In the genomic region with DNA sequence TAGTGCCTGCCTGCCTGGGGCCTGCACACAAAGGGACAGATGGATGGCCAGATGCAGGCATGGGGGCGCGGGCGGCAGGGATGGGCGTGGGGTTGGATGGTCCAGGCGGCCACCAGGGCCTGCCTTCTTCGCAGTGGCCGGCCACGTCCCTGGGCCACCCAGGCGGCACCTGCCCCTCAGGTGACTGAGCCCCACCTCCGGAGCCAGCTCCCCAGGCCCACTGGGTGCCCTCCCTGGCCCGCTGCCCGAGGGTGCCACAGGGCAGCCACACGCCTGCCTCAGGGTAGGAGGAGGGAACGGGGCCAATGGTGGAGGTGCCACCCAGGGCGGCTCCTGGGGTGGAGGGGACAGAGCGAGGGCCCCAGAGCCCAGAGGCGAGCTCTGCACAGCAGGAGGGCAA, we compare ENCODE assay signal across 25 cellular contexts. TPM values are rescaled to one million over a fixed set of nuclear protein-coding genes. Genes with fewer than 3 reads are reported as not detected.
A peak's percentile ranks its signal among the peaks of the same experiment; 100 is the strongest.
DNase-seq lines count a peak whose midpoint lies in the region; ATAC-seq, FAIRE-seq and TF ChIP-seq lines count a peak whose summit lies in the region.
"Had no signal": no experiment of that assay in that cellular context is flagged by ENCODE, and none has a peak within 500 bp of the region (broad histone marks: within the 10 kb centered on the region; RNA-seq: fewer than 3 reads in every experiment).

No MANE protein-coding gene starts in this region.

- H3K4me3 ChIP-seq in right cardiac atrium (ENCODE audit: low read length) (no peak overlapping the region), HEK293 (ENCODE audit: low read depth, low read length) (no peak overlapping the region), endodermal cell (ENCODE audit: low read length) (no peak overlapping the region), osteoblast (ENCODE audit: insufficient read depth, low read length) (no peak overlapping the region)
- H3K4me3 ChIP-seq: GM23338 had no signal

- H3K4me1 Mint-ChIP-seq in endodermal cell = no peaks in the 10 kb centered on the region
- no peaks in the 10 kb centered on the region for H3K4me1 Mint-ChIP-seq in stimulated activated memory B cell treated with anti-CD40 and anti-IgM and Interleukin-4, amounts not matched to agents 10 μg/mL and 1 μg/mL and 100 μg/mL, for 72 hours
- H3K4me1 Mint-ChIP-seq: CD4-positive, CD25-positive, alpha-beta regulatory T cell; CD8-positive, alpha-beta memory T cell had no signal

- H3K4me1 ChIP-seq in right cardiac atrium (ENCODE audit: control insufficient read depth, insufficient read depth, low read length) (no peaks in the 10 kb centered on the region), HEK293 (ENCODE audit: control insufficient read depth, insufficient read depth, low read length) (0 out of 2 replicates have a peak, but pooled peaks cover 2% of the 10 kb centered on the region), endodermal cell (ENCODE audit: control insufficient read depth, insufficient read depth, low read length) (no peaks in the 10 kb centered on the region), osteoblast (ENCODE audit: insufficient read depth, low read length) (no peaks in the 10 kb centered on the region)

- no peak overlapping the region for H3K4me3 Mint-ChIP-seq in endodermal cell
- H3K4me3 Mint-ChIP-seq in stimulated activated memory B cell treated with anti-CD40 and anti-IgM and Interleukin-4, amounts not matched to agents 10 μg/mL and 1 μg/mL and 100 μg/mL, for 72 hours = no peak overlapping the region
- H3K4me3 Mint-ChIP-seq: CD4-positive, CD25-positive, alpha-beta regulatory T cell; CD8-positive, alpha-beta memory T cell; GM23338 had no signal

- POLR2A ChIA-PET in HEK293 (lab: Yijun Ruan, JAX) = no interaction called here

- ATAC-seq in right cardiac atrium (no peak), Right ventricle myocardium superior (ENCODE audit: poor library complexity) (no peak)
- ATAC-seq in stimulated activated memory B cell treated with anti-CD40 and anti-IgM and Interleukin-4, amounts not matched to agents 10 μg/mL and 1 μg/mL and 100 μg/mL, for 72 hours = peak; percentile 4
- ATAC-seq: HCT116 had no signal

- no peak overlapping the region for H3K27ac Mint-ChIP-seq in endodermal cell
- no peak overlapping the region for H3K27ac Mint-ChIP-seq in stimulated activated memory B cell treated with anti-CD40 and anti-IgM and Interleukin-4, amounts not matched to agents 10 μg/mL and 1 μg/mL and 100 μg/mL, for 72 hours
- H3K27ac Mint-ChIP-seq: CD4-positive, CD25-positive, alpha-beta regulatory T cell; CD8-positive, alpha-beta memory T cell; GM23338 had no signal

- FAIRE-seq in RCC 7860 (lab: Jason Lieb, UNC) = no peak
- FAIRE-seq: G401.6, GM12891, GM19239, H54, HTR-8/SVneo had no signal

- no peak overlapping the region for H3K27ac ChIP-seq in right cardiac atrium (ENCODE audit: low read length)
- H3K27ac ChIP-seq in HEK293 (ENCODE audit: extremely low read depth, low read depth, low read length) = no peak overlapping the region
- H3K27ac ChIP-seq in endodermal cell (ENCODE audit: low read depth, low read length) = peak overlapping the region; percentile 66
- H3K27ac ChIP-seq in osteoblast (ENCODE audit: low read depth, low read length) = no peak overlapping the region

- no peak overlapping the region for H2AFZ ChIP-seq in osteoblast (ENCODE audit: low read length)
- H2AFZ ChIP-seq: GM23338 had no signal

- no peak overlapping the region for H3K4me2 ChIP-seq in osteoblast (ENCODE audit: insufficient read depth, low read length)
- H3K4me2 ChIP-seq: GM23338 had no signal

- H3K36me3 ChIP-seq in HEK293 (ENCODE audit: control insufficient read depth in 2 of 2, insufficient read depth in 1 of 2, low read length in 2 of 2) = no peaks in the 10 kb centered on the region
- no peaks in the 10 kb centered on the region for H3K36me3 ChIP-seq in endodermal cell (ENCODE audit: control insufficient read depth, insufficient read depth, low read length)
- no peaks in the 10 kb centered on the region for H3K36me3 ChIP-seq in osteoblast (ENCODE audit: insufficient read depth, low read length)

- DNase-seq in right cardiac atrium (peak; percentile 12 to 39 (median 37)), Right ventricle myocardium superior (no peak), endodermal cell (no peak), RCC 7860 (ENCODE audit: low spot score) (no peak), SHP77 (lab: John Stamatoyannopoulos, UW) (no peak), osteoblast (ENCODE audit: insufficient read length, low spot score, missing footprints) (no peak)
- DNase-seq: 8988T; C1 segment of cervical spinal cord; CD4-positive, CD25-positive, alpha-beta regulatory T cell; CD8-positive, alpha-beta memory T cell; COR-L47; DMS 273 treated with DMSO at 0.1 percent for 48 hours; DND-41; EL; IMR-90 had no signal

- no peaks in the 10 kb centered on the region for H3K9me3 Mint-ChIP-seq in endodermal cell
- no peaks in the 10 kb centered on the region for H3K9me3 Mint-ChIP-seq in stimulated activated memory B cell treated with anti-CD40 and anti-IgM and Interleukin-4, amounts not matched to agents 10 μg/mL and 1 μg/mL and 100 μg/mL, for 72 hours
- H3K9me3 Mint-ChIP-seq: GM23338 had no signal

- intact Hi-C loops in right cardiac atrium (cut with DNase I) (no loop called here), Right ventricle myocardium superior (cut with DNase I) (no loop called here)

- H4K20me1 ChIP-seq in osteoblast (ENCODE audit: insufficient read depth, low read length) = no peaks in the 10 kb centered on the region

- H3K36me3 Mint-ChIP-seq in endodermal cell (ENCODE audit: low read depth) = no peaks in the 10 kb centered on the region
- H3K36me3 Mint-ChIP-seq in stimulated activated memory B cell treated with anti-CD40 and anti-IgM and Interleukin-4, amounts not matched to agents 10 μg/mL and 1 μg/mL and 100 μg/mL, for 72 hours = no peaks in the 10 kb centered on the region
- H3K36me3 Mint-ChIP-seq: CD4-positive, CD25-positive, alpha-beta regulatory T cell; CD8-positive, alpha-beta memory T cell had no signal

- H3K27me3 Mint-ChIP-seq in endodermal cell (ENCODE audit: insufficient read depth) = peaks cover 5% of the 10 kb centered on the region
- peaks cover 74% of the 10 kb centered on the region for H3K27me3 Mint-ChIP-seq in stimulated activated memory B cell treated with anti-CD40 and anti-IgM and Interleukin-4, amounts not matched to agents 10 μg/mL and 1 μg/mL and 100 μg/mL, for 72 hours

- H3K27me3 ChIP-seq in right cardiac atrium (ENCODE audit: control insufficient read depth, insufficient read depth) = no peaks in the 10 kb centered on the region
- peaks cover 5% of the 10 kb centered on the region for H3K27me3 ChIP-seq in endodermal cell (ENCODE audit: control insufficient read depth, insufficient read depth, low read length, poor library complexity, severe bottlenecking)
- H3K27me3 ChIP-seq in osteoblast (ENCODE audit: insufficient read depth, low read length) = peaks cover 16% of the 10 kb centered on the region

- TF ChIP-seq CTCF in HEK293 (tag by site-specific recombination; IDR thresholded peaks at IDR 0.05) (no peak), endodermal cell (conservative IDR thresholded peaks at IDR 0.05) (no peak), osteoblast (IDR thresholded peaks at IDR 0.05; ENCODE audit: extremely low read depth, low read depth, low read length) (no peak)

- no peak overlapping the region for H3K9ac ChIP-seq in endodermal cell (ENCODE audit: extremely low read depth, low read length, poor library complexity, severe bottlenecking)

- CTCF ChIA-PET in HEK293 (lab: Yijun Ruan, JAX) = interaction anchor here (1.8 kb wide), 1 partner anchor 48 kb away, joined by 5 read pairs; no protein-coding TSS in a partner anchor

- no peaks in the 10 kb centered on the region for H3K9me3 ChIP-seq in right cardiac atrium (ENCODE audit: control insufficient read depth, low read length)
- no peaks in the 10 kb centered on the region for H3K9me3 ChIP-seq in HEK293 (ENCODE audit: control insufficient read depth, insufficient read depth, low read depth, low read length)
- no peaks in the 10 kb centered on the region for H3K9me3 ChIP-seq in endodermal cell (ENCODE audit: control insufficient read depth, low read length)
- no peaks in the 10 kb centered on the region for H3K9me3 ChIP-seq in osteoblast (ENCODE audit: low read depth, low read length)

- 81% methylated on average over 17 of the region's 17 CpGs for WGBS in right cardiac atrium
- WGBS in endodermal cell (ENCODE audit: insufficient coverage in 1 of 2, insufficient read length in 1 of 2), 2 experiments = 90 to 93% methylated on average over 8 to 17 of the region's 17 CpGs

- H3K79me2 ChIP-seq in osteoblast (ENCODE audit: insufficient read depth, low read length) = no peaks in the 10 kb centered on the region

TF ChIP-seq in HEK293, 187 proteins besides CTCF, POLR2A, EP300 and RAD21:
- TF ChIP-seq ZNF416 (tag by site-specific recombination; IDR thresholded peaks at IDR 0.05) (no peak), KLF1 (tag by site-specific recombination; IDR thresholded peaks at IDR 0.05) (peak; percentile 49; the same call in 1 of the 2 replicates)

RNA-seq across cellular contexts. Expression of gene LHX3, which starts 19.3 kb away (rescaled TPM):
- total RNA-seq in right cardiac atrium (not detected), Right ventricle myocardium superior (not detected), endodermal cell (not detected), osteoblast (under 0.01 TPM in 1 of 2 replicates, not detected in the other)
- not detected for polyA plus RNA-seq in right cardiac atrium
- 0.11 TPM for polyA plus RNA-seq in endodermal cell (2013, experiment 1 of 2)
- polyA plus RNA-seq in endodermal cell (2013, experiment 2 of 2) = not detected
- total RNA-seq: CD4-positive, CD25-positive, alpha-beta regulatory T cell; CD8-positive, alpha-beta memory T cell; GM23338; IMR-90 had no signal
- polyA plus RNA-seq: AG04450; CD4-positive, CD25-positive, alpha-beta regulatory T cell; CD8-positive, alpha-beta memory T cell; IMR-90 had no signal

Comparison
In these comparisons a context has a peak if more than half of its experiments do, and no peak if none do; other contexts are left out.
1. DNase-seq: peak in right cardiac atrium (3 of 3); none in Right ventricle myocardium superior (single experiment), endodermal cell (single experiment), RCC 7860 (single experiment), SHP77 (0 of 2) and osteoblast (single experiment).